Comparison of ENCODE assay signal across 1 cellular context in genomic region chr7:26653430-26653911, GRCh38.
TF ChIP-seq lines count a peak whose summit lies in the region.

No MANE protein-coding gene starts in this region.

TF ChIP-seq in GM23338, 12 proteins besides CTCF, POLR2A, EP300 and RAD21 (continued from another document):
- TF ChIP-seq REST (IDR thresholded peaks at IDR 0.05; ENCODE audit: unreplicated experiment) (no peak), POLR2AphosphoS5 (IDR thresholded peaks at IDR 0.05; ENCODE audit: low read depth) (no peak), ZNF331 (CRISPR knock-in tag; IDR thresholded peaks at IDR 0.05; ENCODE audit: low read depth) (no peak), STAT1 (IDR thresholded peaks at IDR 0.05; ENCODE audit: unreplicated experiment) (no peak), ETS1 (IDR thresholded peaks at IDR 0.05) (no peak), NANOG (IDR thresholded peaks at IDR 0.05; ENCODE audit: borderline replicate concordance) (no peak), ZNF114 (CRISPR knock-in tag; IDR thresholded peaks at IDR 0.05) (no peak), CREB1 (CRISPR knock-in tag; IDR thresholded peaks at IDR 0.05; ENCODE audit: low read depth) (no peak), JUNB (IDR thresholded peaks at IDR 0.05; ENCODE audit: unreplicated experiment) (no peak)
